ENCODE assay signal across 8 cellular contexts in the genomic region with DNA sequence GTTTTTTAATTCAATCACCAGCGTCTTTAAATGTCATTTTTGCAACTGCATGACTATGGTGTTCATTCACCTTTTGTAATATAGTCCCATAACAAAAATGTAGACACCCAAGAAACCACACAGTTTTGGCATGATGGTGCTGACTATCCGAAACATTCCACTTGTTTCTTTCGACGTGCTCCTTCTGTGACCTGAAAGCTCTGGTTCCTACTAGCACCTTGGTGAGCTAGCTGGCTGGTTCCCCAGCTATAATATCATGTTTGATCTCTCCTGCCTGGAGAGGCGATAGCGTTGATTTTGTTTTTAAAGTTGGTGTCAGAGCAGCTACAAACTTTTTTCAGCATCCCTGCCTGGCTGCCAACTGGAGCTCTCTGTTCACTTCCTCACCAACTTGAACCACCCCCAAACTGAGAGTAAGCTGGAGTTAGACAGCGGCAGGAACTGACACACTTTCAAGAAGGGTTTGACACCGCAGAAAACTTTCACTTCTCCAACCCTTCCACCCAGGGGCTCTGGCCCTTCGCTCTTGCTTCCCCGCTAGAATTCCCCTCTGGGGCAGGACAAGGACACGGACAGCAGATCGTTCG. TPM values are rescaled to one million over a fixed set of nuclear protein-coding genes. Genes with fewer than 3 reads are reported as not detected.
DNase-seq lines count a peak whose midpoint lies in the region; ATAC-seq, FAIRE-seq and TF ChIP-seq lines count a peak whose summit lies in the region.

No MANE protein-coding gene starts in this region.

- TF ChIP-seq EP300 in transverse colon (IDR thresholded peaks at IDR 0.05; ENCODE audit: low read depth), result no peak

- H3K36me3 ChIP-seq in Panc1 (ENCODE audit: control insufficient read depth, insufficient read depth, low read length) (no peaks in the 10 kb centered on the region; the same call in 1 of the 2 replicates), neuronal stem cell (replicated peaks in 1 of 2; ENCODE audit: control insufficient read depth in 2 of 2, insufficient read depth in 2 of 2, low read length in 2 of 2) (peaks cover 4 to 20% of the 10 kb centered on the region in 2 donors), transverse colon (no peaks in the 10 kb centered on the region)

- peak overlapping the region; percentile 67 for H3K4me2 ChIP-seq in neuronal stem cell (ENCODE audit: insufficient read depth, low read length, poor library complexity, severe bottlenecking)

- H2BK120ac ChIP-seq in neuronal stem cell (ENCODE audit: low read depth, low read length), result no peak overlapping the region

- peak overlapping the region; percentile 72 for H3K9ac ChIP-seq in neuronal stem cell (ENCODE audit: low read depth, low read length, poor library complexity)

- ATAC-seq in HG03432 (IDR thresholded peaks at IDR 0.05; ENCODE audit: unreplicated experiment), result peak; percentile 65
- ATAC-seq in Panc1, result peak; percentile 66

- H4K8ac ChIP-seq in neuronal stem cell (ENCODE audit: low read depth, low read length), result no peak overlapping the region

- TF ChIP-seq POLR2A in transverse colon (IDR thresholded peaks at IDR 0.05), result peak; percentile 56

- H3K14ac ChIP-seq in neuronal stem cell (ENCODE audit: low read length), result no peak overlapping the region

- H4K91ac ChIP-seq in neuronal stem cell (ENCODE audit: low read depth, low read length, poor library complexity), result no peak overlapping the region

- DNase-seq in C1 segment of cervical spinal cord (lab: John Stamatoyannopoulos, UW) (peak in 11 of 14 donors; percentile 6 to 81 (median 60)), GM19240 (ENCODE audit: insufficient read length, low spot score) (peak; percentile 14), Panc1 (ENCODE audit: low read depth, low spot score) (no peak), frontal cortex (ENCODE audit: low spot score in 2 of 2) (peak; percentile 36 to 40), neuronal stem cell (ENCODE audit: low spot score) (peak; percentile 37), transverse colon (peak; percentile 73)
- peak; percentile 80 for DNase-seq in activated effector memory CD4-positive, alpha-beta T cell treated with anti-CD3 and anti-CD28 coated beads, Interleukin-2, amount 50 U/mL, for 16 hours

- H3K4me3 ChIP-seq in Panc1 (ENCODE audit: low read depth in 2 of 2, low read length in 2 of 2) (peak overlapping the region; percentile 92 to 93), neuronal stem cell (ENCODE audit: low read length in 2 of 2) (peak overlapping the region; percentile 79 to 99), transverse colon (peak overlapping the region; percentile 70 to 86 (median 75))

- no CpG with 5 or more reads among the region's 13 CpGs for WGBS in neuronal stem cell (ENCODE audit: extremely low coverage in 2 of 2, insufficient read length in 2 of 2, insufficient replicate concordance in 1 of 2), 2 donors
- WGBS in transverse colon (ENCODE audit: low coverage in 1 of 2), 2 donors, result 1 to 6% methylated on average over 4 to 13 of the region's 13 CpGs

- no peak overlapping the region for H3K4ac ChIP-seq in neuronal stem cell (ENCODE audit: low read length)

- H3K27ac ChIP-seq in Panc1 (ENCODE audit: low read length) (peak overlapping the region; percentile 88), neuronal stem cell (replicated peaks; ENCODE audit: low read length) (no peak overlapping the region), transverse colon (peak overlapping the region; percentile 95 to 99 (median 98))

- CTCF ChIA-PET in Panc1 (lab: Charles Lee), result interaction anchor here (0.6 to 2.4 kb wide), 4 partner anchors 101 to 308 kb away, joined by 3 to 16 read pairs (median 5); partner anchors contain the start of gene SF3B6

- H2BK15ac ChIP-seq in neuronal stem cell (ENCODE audit: low read length), result no peak overlapping the region

- peak overlapping the region; percentile 100 for H3K18ac ChIP-seq in neuronal stem cell (ENCODE audit: low read length)

- TF ChIP-seq CTCF in Panc1 (IDR thresholded peaks at IDR 0.05), result no peak
- no peak for TF ChIP-seq CTCF in transverse colon (IDR thresholded peaks at IDR 0.05)

- peak overlapping the region; percentile 96 for H2AFZ ChIP-seq in neuronal stem cell (ENCODE audit: low read length)

- no peak overlapping the region for H2BK12ac ChIP-seq in neuronal stem cell (ENCODE audit: low read length)

- peak overlapping the region; percentile 70 for H2AK5ac ChIP-seq in neuronal stem cell (ENCODE audit: low read depth, low read length)

- H3K9me3 ChIP-seq in Panc1 (ENCODE audit: control insufficient read depth, insufficient read depth, low read depth, low read length), result no peaks in the 10 kb centered on the region
- H3K9me3 ChIP-seq in neuronal stem cell (replicated peaks in 1 of 2; ENCODE audit: control insufficient read depth in 2 of 2, insufficient read depth in 1 of 2, low read depth in 1 of 2, low read length in 2 of 2), result no peaks in the 10 kb centered on the region
- H3K9me3 ChIP-seq in transverse colon, result no peaks in the 10 kb centered on the region

- no peaks in the 10 kb centered on the region for H3K27me3 ChIP-seq in Panc1 (ENCODE audit: control insufficient read depth, insufficient read depth, low read length)
- no peaks in the 10 kb centered on the region for H3K27me3 ChIP-seq in neuronal stem cell (ENCODE audit: control insufficient read depth in 3 of 3, insufficient read depth in 3 of 3, low read depth in 1 of 3, low read length in 3 of 3)
- H3K27me3 ChIP-seq in transverse colon, result no peaks in the 10 kb centered on the region

- H3K4me1 ChIP-seq in Panc1 (ENCODE audit: control insufficient read depth, insufficient read depth, low read length) (peaks cover 15% of the 10 kb centered on the region), neuronal stem cell (ENCODE audit: control insufficient read depth in 2 of 2, insufficient read depth in 1 of 2, low read depth in 1 of 2, low read length in 2 of 2) (peaks cover 2 to 5% of the 10 kb centered on the region in 2 donors), transverse colon (peaks cover 17 to 46% (median 22%) of the 10 kb centered on the region in 4 donors)

- POLR2A ChIA-PET in Panc1 (lab: Charles Lee), result interaction anchor here (0.5 to 0.6 kb wide), 2 partner anchors 10 to 30 kb away, joined by 4 to 6 read pairs; no protein-coding TSS in a partner anchor

- intact Hi-C loops in Panc1 (cut with micrococcal nuclease; ENCODE audit: unreplicated experiment) (loop anchor here (10.0 kb wide), 1 partner anchor 119 kb away; the partner anchor contains the start of genes FKBP1B and WDCP), transverse colon (cut with DNase I; ENCODE audit: low total_unique reads) (no loop called here)

- H3K23ac ChIP-seq in neuronal stem cell (ENCODE audit: low read depth, low read length, poor library complexity), result no peak overlapping the region

- H2BK5ac ChIP-seq in neuronal stem cell (ENCODE audit: low read length), result peak overlapping the region; percentile 91

- peaks cover 3% of the 10 kb centered on the region for H3K79me1 ChIP-seq in neuronal stem cell (ENCODE audit: low read depth, low read length)

- no TSS peak for BruUV-seq in Panc1 (replicated peaks; lab: Mats Ljungman, UMichigan)

- in situ Hi-C loops in Panc1 (cut with HindIII; ENCODE audit: low pct_unique_long_range_greater_than_20kb, low sequenced_read_pairs), result no loop called here
- in situ Hi-C loops in transverse colon (cut with MboI; ENCODE audit: low pct_ligation_motif_present in 1 of 4, low pct_unique_long_range_greater_than_20kb in 1 of 4, low sequenced_read_pairs in 3 of 4), result loop anchor here in 1 of 4 donors (10.0 kb wide), 1 partner anchor 149 kb away; the partner anchor contains the start of gene SF3B6

- no peak for FAIRE-seq in frontal cortex (lab: Jason Lieb, UNC)

RNA-seq across cellular contexts. Expression of gene ATAD2B, which starts 1.1 kb away (rescaled TPM):
- total RNA-seq in Panc1 (2021; ENCODE audit: unreplicated experiment) (17.9 TPM), frontal cortex (55.0 TPM), transverse colon (10 to 100 TPM; 37.1 to 82.7 (median 40.7) TPM)
- polyA plus RNA-seq in Panc1 (2012; ENCODE audit: insufficient read length), result 4.7 TPM
- 7.0 TPM for polyA plus RNA-seq in neuronal stem cell (2013, experiment 1 of 2)
- polyA plus RNA-seq in neuronal stem cell (2013, experiment 2 of 2), result 7.6 TPM

RNA-seq across cellular contexts. Expression of gene UBXN2A, which starts 14.5 kb away (rescaled TPM):
- total RNA-seq in Panc1 (2021; ENCODE audit: unreplicated experiment) (23.3 TPM), frontal cortex (64.8 TPM), transverse colon (10 to 100 TPM in 2 of 4 donors, 1 to 10 TPM in 2; 6.4 to 13.7 (median 10.8) TPM)
- 9.0 TPM for polyA plus RNA-seq in Panc1 (2012; ENCODE audit: insufficient read length)
- polyA plus RNA-seq in neuronal stem cell (2013, experiment 1 of 2), result 15.7 TPM
- polyA plus RNA-seq in neuronal stem cell (2013, experiment 2 of 2), result 15.8 TPM
